8 cellular contexts compared by ENCODE assay signal in the genomic region with DNA sequence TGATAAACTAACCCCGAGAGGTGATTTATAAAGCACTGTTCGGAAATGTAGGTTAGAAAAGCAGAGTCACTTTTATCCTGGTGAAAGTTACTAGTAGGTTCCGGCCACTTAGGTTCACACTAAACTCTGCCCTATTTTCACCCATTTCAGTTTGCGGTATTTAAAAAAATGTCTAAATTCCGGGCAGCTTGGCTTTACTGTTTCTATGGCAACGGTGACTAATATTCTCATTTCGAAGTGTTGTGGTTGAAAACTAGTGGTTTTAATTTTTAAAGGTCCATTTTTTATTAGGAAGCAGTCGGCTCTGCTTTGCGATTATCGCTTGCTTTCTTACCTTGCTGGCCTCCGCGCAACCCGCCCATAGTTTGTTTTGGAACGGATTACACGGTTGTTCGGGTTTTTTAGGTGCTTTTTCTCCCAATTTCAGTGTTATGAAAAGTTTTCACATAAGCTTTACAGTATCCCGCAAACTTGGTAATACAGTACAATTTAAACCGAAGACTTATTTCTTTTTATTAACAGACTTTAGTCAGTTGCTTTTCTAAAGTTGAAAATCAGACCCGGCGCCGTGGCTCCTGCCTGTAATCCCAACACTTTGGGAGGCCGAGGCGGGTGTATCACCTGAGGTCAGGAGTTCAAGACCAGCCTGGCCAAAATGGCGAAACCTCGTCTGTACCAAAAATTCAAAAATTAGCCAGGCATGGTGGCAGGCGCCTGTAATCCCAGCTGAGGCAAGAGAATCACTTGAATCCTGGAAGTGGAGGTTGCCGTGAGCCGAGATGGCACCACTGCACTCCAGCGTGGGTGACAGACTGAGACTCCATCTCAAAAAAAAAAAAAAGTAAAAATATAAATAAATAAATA. TPM values are rescaled to one million over a fixed set of nuclear protein-coding genes. Genes with fewer than 3 reads are reported as not detected.
A peak's percentile ranks its signal among the peaks of the same experiment; 100 is the strongest.
DNase-seq lines count a peak whose midpoint lies in the region; ATAC-seq, FAIRE-seq and TF ChIP-seq lines count a peak whose summit lies in the region.

No MANE protein-coding gene starts in this region.

- H3K9me3 Mint-ChIP-seq in stimulated activated memory B cell treated with anti-CD40 and anti-IgM and Interleukin-4, amounts not matched to agents 10 μg/mL and 1 μg/mL and 100 μg/mL, for 72 hours, result peaks cover 5% of the 10 kb centered on the region

- DNase-seq in AG08396 (ENCODE audit: low spot score), result peak; percentile 86
- peak; percentile 46 for DNase-seq in GM18507 (ENCODE audit: extremely low spot score, insufficient read length, low read depth)
- DNase-seq in RWPE2 (ENCODE audit: low spot score), result no peak
- DNase-seq in astrocyte of the cerebellum (ENCODE audit: low read depth), result peak; percentile 77
- peak; percentile 71 for DNase-seq in kidney epithelial cell (ENCODE audit: low read depth)
- no peak for DNase-seq in midbrain (lab: John Stamatoyannopoulos, UW)

- H3K4me3 ChIP-seq in RWPE2 (ENCODE audit: severe bottlenecking) (peak overlapping the region; percentile 77), astrocyte of the cerebellum (ENCODE audit: low read depth, low read length) (peak overlapping the region; percentile 97), kidney epithelial cell (ENCODE audit: low read depth, low read length) (peak overlapping the region; percentile 69)

- H3K36me3 Mint-ChIP-seq in stimulated activated memory B cell treated with anti-CD40 and anti-IgM and Interleukin-4, amounts not matched to agents 10 μg/mL and 1 μg/mL and 100 μg/mL, for 72 hours, result peaks cover 9% of the 10 kb centered on the region

- peak overlapping the region; percentile 91 for H3K4me3 Mint-ChIP-seq in stimulated activated memory B cell treated with anti-CD40 and anti-IgM and Interleukin-4, amounts not matched to agents 10 μg/mL and 1 μg/mL and 100 μg/mL, for 72 hours

- H3K27me3 ChIP-seq in RWPE2 (ENCODE audit: insufficient read depth, poor library complexity, severe bottlenecking), result no peaks in the 10 kb centered on the region
- H3K27me3 ChIP-seq in kidney epithelial cell (ENCODE audit: control insufficient read depth, insufficient read depth, low read length), result no peaks in the 10 kb centered on the region

- ATAC-seq in HG03135 (IDR thresholded peaks at IDR 0.05; ENCODE audit: unreplicated experiment) (peak; percentile 13), RWPE2 (ENCODE audit: low read depth) (peak; percentile 3; the same call in 2 of the 3 replicates)
- no peak for ATAC-seq in stimulated activated memory B cell treated with anti-CD40 and anti-IgM and Interleukin-4, amounts not matched to agents 10 μg/mL and 1 μg/mL and 100 μg/mL, for 72 hours

- H3K27ac ChIP-seq in RWPE2 (ENCODE audit: poor library complexity, severe bottlenecking), result peak overlapping the region; percentile 74

- no peaks in the 10 kb centered on the region for H3K36me3 ChIP-seq in RWPE2 (ENCODE audit: low read depth)
- no peaks in the 10 kb centered on the region for H3K36me3 ChIP-seq in kidney epithelial cell (ENCODE audit: control insufficient read depth, insufficient read depth, low read length)

- H3K4me1 ChIP-seq in RWPE2 (ENCODE audit: insufficient read depth, poor library complexity, severe bottlenecking), result peaks cover 6% of the 10 kb centered on the region

- H3K9me3 ChIP-seq in RWPE2 (ENCODE audit: severe bottlenecking), result no peaks in the 10 kb centered on the region

- H3K27ac Mint-ChIP-seq in stimulated activated memory B cell treated with anti-CD40 and anti-IgM and Interleukin-4, amounts not matched to agents 10 μg/mL and 1 μg/mL and 100 μg/mL, for 72 hours, result peak overlapping the region; percentile 100

- in situ Hi-C loops in astrocyte of the cerebellum (cut with HindIII; ENCODE audit: low sequenced_read_pairs), result no loop called here

- TF ChIP-seq CTCF in RWPE2 (IDR thresholded peaks at IDR 0.05; ENCODE audit: poor library complexity, severe bottlenecking) (no peak), astrocyte of the cerebellum (IDR thresholded peaks at IDR 0.05; ENCODE audit: low read depth, low read length, missing control alignments) (no peak), kidney epithelial cell (IDR thresholded peaks at IDR 0.05; ENCODE audit: insufficient read depth, low read length, poor library complexity, severe bottlenecking) (no peak)

- H3K4me1 Mint-ChIP-seq in stimulated activated memory B cell treated with anti-CD40 and anti-IgM and Interleukin-4, amounts not matched to agents 10 μg/mL and 1 μg/mL and 100 μg/mL, for 72 hours, result peaks cover 50% of the 10 kb centered on the region

- H3K27me3 Mint-ChIP-seq in stimulated activated memory B cell treated with anti-CD40 and anti-IgM and Interleukin-4, amounts not matched to agents 10 μg/mL and 1 μg/mL and 100 μg/mL, for 72 hours, result no peaks in the 10 kb centered on the region

- no peak for FAIRE-seq in GM18507 (lab: Jason Lieb, UNC)

RNA-seq across cellular contexts. Expression of gene KDM4C, which starts 1.6 kb away (rescaled TPM):
- 14.7 and 15.1 TPM in 2 replicates for total RNA-seq in kidney epithelial cell

Comparison
In these comparisons a context has a peak if more than half of its experiments do, and no peak if none do; other contexts are left out.
1. DNase-seq: peak in AG08396 (single experiment), GM18507 (single experiment), astrocyte of the cerebellum (single experiment) and kidney epithelial cell (single experiment); none in RWPE2 (single experiment) and midbrain (single experiment).
2. Peak in every context shown above with its lines, with median percentiles within 50 percentile points of each other: H3K4me3 ChIP-seq.